Comparison of ENCODE assay signal across 9 cellular contexts in the genomic region with DNA sequence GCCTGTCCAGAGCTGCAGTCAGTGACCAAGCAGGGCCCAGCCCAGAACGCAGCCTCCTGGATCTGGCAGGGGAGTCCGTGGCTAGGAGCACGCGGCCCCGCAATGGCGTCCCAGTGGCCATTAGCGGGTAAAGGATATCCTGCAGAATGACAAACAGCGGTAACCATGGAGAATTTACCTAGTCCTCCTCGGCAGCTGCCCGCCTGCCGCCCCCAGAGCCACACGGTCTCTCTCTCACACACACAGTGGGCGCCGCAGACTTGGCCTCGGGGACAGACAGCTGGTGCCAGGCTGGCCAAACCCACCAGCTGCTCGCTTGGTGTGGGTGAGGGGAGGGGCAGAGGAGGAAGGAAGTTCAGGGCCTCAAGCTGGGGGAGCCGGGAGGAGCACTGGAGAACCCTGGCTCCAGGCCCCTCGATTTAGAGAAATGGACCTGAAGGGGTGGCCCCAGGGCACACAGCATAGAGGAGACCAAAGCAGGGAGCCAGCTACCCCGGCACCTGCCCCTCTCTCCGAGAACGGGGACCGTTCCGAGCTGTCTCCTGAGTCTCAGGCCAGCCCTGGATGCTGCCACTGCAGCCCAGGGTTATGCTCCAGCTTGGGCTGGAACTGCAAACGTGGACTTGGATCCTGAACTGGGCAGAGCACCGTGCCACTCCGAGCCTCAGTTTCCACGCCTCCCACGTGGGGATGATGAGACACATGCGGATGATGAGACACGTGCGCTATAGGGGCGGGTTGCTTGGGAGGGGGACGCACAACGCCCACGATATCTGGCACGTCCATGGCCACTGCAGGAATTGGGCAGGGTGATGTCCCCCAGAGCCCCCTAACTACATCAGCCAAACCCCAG. TPM values are rescaled to one million over a fixed set of nuclear protein-coding genes. Genes with fewer than 3 reads are reported as not detected.
A peak's percentile ranks its signal among the peaks of the same experiment; 100 is the strongest.
DNase-seq lines count a peak whose midpoint lies in the region; ATAC-seq and TF ChIP-seq lines count a peak whose summit lies in the region.
"Had no signal": no experiment of that assay in that cellular context is flagged by ENCODE, and none has a peak within 500 bp of the region (broad histone marks: within the 10 kb centered on the region; RNA-seq: fewer than 3 reads in every experiment).

No MANE protein-coding gene starts in this region.

- no peaks in the 10 kb centered on the region for H3K9me2 ChIP-seq in GM23248 (ENCODE audit: insufficient read depth)

- ATAC-seq in WTC11 (no peak), HG03439 (IDR thresholded peaks at IDR 0.05; ENCODE audit: unreplicated experiment) (no peak)
- peak in 1 of 2 donors; percentile 10 for ATAC-seq in stimulated activated naive B cell treated with anti-CD40 and anti-IgM and Interleukin-4, amounts not matched to agents 10 μg/mL and 1 μg/mL and 100 μg/mL, for 72 hours (replicated peaks)

- H3K36me3 ChIP-seq in iPS-20b (ENCODE audit: insufficient read depth, low read depth, low read length) (peaks cover 49% of the 10 kb centered on the region), GM23248 (ENCODE audit: low read depth) (0 out of 2 replicates have a peak, but pooled peaks cover 6% of the 10 kb centered on the region)

- H3K27ac ChIP-seq in iPS-20b (ENCODE audit: low read length) (peak overlapping the region; percentile 95), GM23248 (no peak overlapping the region)

- POLR2A ChIA-PET in WTC11 (lab: Charles Lee), result interaction anchor here (1.9 to 2.7 kb wide), 2 partner anchors 36 to 97 kb away, joined by 7 to 15 read pairs; partner anchors contain the start of genes MPHOSPH9 and MTRFR

- peaks cover 81% of the 10 kb centered on the region for H3K79me2 ChIP-seq in GM23248 (ENCODE audit: insufficient read depth)

- CTCF ChIA-PET in WTC11 (lab: Charles Lee), result interaction anchor here (0.6 to 2.6 kb wide), 6 partner anchors 13 to 475 kb away, joined by 3 to 15 read pairs (median 3); partner anchors contain the start of genes MPHOSPH9 and MTRFR

- in situ Hi-C loops in GM23248 (cut with MboI), result no loop called here

- H3K9me3 ChIP-seq in iPS-20b (ENCODE audit: insufficient read depth, low read depth, low read length) (no peaks in the 10 kb centered on the region), GM23248 (ENCODE audit: low read depth) (no peaks in the 10 kb centered on the region)

- H3F3A ChIP-seq in GM23248 (ENCODE audit: insufficient read depth), result no peaks in the 10 kb centered on the region; the same call in 1 of the 2 replicates

- peaks cover 20% of the 10 kb centered on the region for H3K4me1 Mint-ChIP-seq in activated naive CD4-positive, alpha-beta T cell treated with anti-CD3 and anti-CD28 coated beads, Interleukin-2, amount 50 U/mL, for 24 hours
- peaks cover 35% of the 10 kb centered on the region for H3K4me1 Mint-ChIP-seq in WTC11
- peaks cover 23 to 54% of the 10 kb centered on the region in 2 donors for H3K4me1 Mint-ChIP-seq in stimulated activated naive B cell treated with anti-CD40 and anti-IgM and Interleukin-4, amounts not matched to agents 10 μg/mL and 1 μg/mL and 100 μg/mL, for 72 hours

- H3K4me2 ChIP-seq in GM23248 (ENCODE audit: unreplicated experiment), result no peak overlapping the region

- no peaks in the 10 kb centered on the region for H3K36me3 Mint-ChIP-seq in activated naive CD4-positive, alpha-beta T cell treated with anti-CD3 and anti-CD28 coated beads, Interleukin-2, amount 50 U/mL, for 24 hours
- peaks cover 20% of the 10 kb centered on the region for H3K36me3 Mint-ChIP-seq in WTC11
- H3K36me3 Mint-ChIP-seq in stimulated activated naive B cell treated with anti-CD40 and anti-IgM and Interleukin-4, amounts not matched to agents 10 μg/mL and 1 μg/mL and 100 μg/mL, for 72 hours, result peaks cover 15 to 26% of the 10 kb centered on the region in 2 donors

- H4K20me1 ChIP-seq in GM23248 (ENCODE audit: insufficient read depth), result no peaks in the 10 kb centered on the region

- WGBS in GM23248 (ENCODE audit: low coverage in 1 of 2, low lambda C conversion rate in 2 of 2, missing lambda C conversion rate in 2 of 2), 2 experiments, result 63 to 66% methylated on average over 35 to 36 of the region's 36 CpGs

- no peak for TF ChIP-seq CTCF in WTC11 (IDR thresholded peaks at IDR 0.05)

- H3K4me3 Mint-ChIP-seq in activated naive CD4-positive, alpha-beta T cell treated with anti-CD3 and anti-CD28 coated beads, Interleukin-2, amount 50 U/mL, for 24 hours, result peak overlapping the region; percentile 84
- H3K4me3 Mint-ChIP-seq in WTC11, result peak overlapping the region; percentile 31; the same call in 1 of the 2 replicates
- peak overlapping the region; percentile 47 to 69 for H3K4me3 Mint-ChIP-seq in stimulated activated naive B cell treated with anti-CD40 and anti-IgM and Interleukin-4, amounts not matched to agents 10 μg/mL and 1 μg/mL and 100 μg/mL, for 72 hours

- H3K9me3 Mint-ChIP-seq in activated naive CD4-positive, alpha-beta T cell treated with anti-CD3 and anti-CD28 coated beads, Interleukin-2, amount 50 U/mL, for 24 hours, result no peaks in the 10 kb centered on the region
- H3K9me3 Mint-ChIP-seq in WTC11, result no peaks in the 10 kb centered on the region
- no peaks in the 10 kb centered on the region for H3K9me3 Mint-ChIP-seq in stimulated activated naive B cell treated with anti-CD40 and anti-IgM and Interleukin-4, amounts not matched to agents 10 μg/mL and 1 μg/mL and 100 μg/mL, for 72 hours

- no peaks in the 10 kb centered on the region for H3K27me3 ChIP-seq in iPS-20b (ENCODE audit: insufficient read depth, low read length)
- H3K27me3 ChIP-seq in GM23248 (replicated peaks; ENCODE audit: insufficient read depth), result no peaks in the 10 kb centered on the region

- H2AFZ ChIP-seq in GM23248, result no peak overlapping the region

- no peak overlapping the region for H3K27ac Mint-ChIP-seq in activated naive CD4-positive, alpha-beta T cell treated with anti-CD3 and anti-CD28 coated beads, Interleukin-2, amount 50 U/mL, for 24 hours
- H3K27ac Mint-ChIP-seq in WTC11, result peak overlapping the region; percentile 79
- H3K27ac Mint-ChIP-seq in stimulated activated naive B cell treated with anti-CD40 and anti-IgM and Interleukin-4, amounts not matched to agents 10 μg/mL and 1 μg/mL and 100 μg/mL, for 72 hours, result peak overlapping the region; percentile 70

- no peaks in the 10 kb centered on the region for H3K27me3 Mint-ChIP-seq in activated naive CD4-positive, alpha-beta T cell treated with anti-CD3 and anti-CD28 coated beads, Interleukin-2, amount 50 U/mL, for 24 hours
- H3K27me3 Mint-ChIP-seq in WTC11 (ENCODE audit: low read depth), result no peaks in the 10 kb centered on the region
- no peaks in the 10 kb centered on the region for H3K27me3 Mint-ChIP-seq in stimulated activated naive B cell treated with anti-CD40 and anti-IgM and Interleukin-4, amounts not matched to agents 10 μg/mL and 1 μg/mL and 100 μg/mL, for 72 hours

- no peak for DNase-seq in activated naive CD4-positive, alpha-beta T cell treated with anti-CD3 and anti-CD28 coated beads, Interleukin-2, amount 50 U/mL, for 16 hours
- DNase-seq in WTC11 (ENCODE audit: low spot score) (no peak), GM23248 (no peak)
- DNase-seq in stimulated activated naive B cell treated with anti-CD40 and anti-IgM and Interleukin-4, amounts not matched to agents 10 μg/mL and 1 μg/mL and 100 μg/mL, for 72 hours, result no peak
- DNase-seq in activated CD4-positive, CD25-positive, alpha-beta regulatory T cell treated with anti-CD3 and anti-CD28 coated beads, Interleukin-2, amount 50 U/mL, for 72 hours, result no peak

- peak overlapping the region; percentile 100; the same call in 1 of the 2 replicates for H3K9ac ChIP-seq in iPS-20b (ENCODE audit: low read depth, low read length)
- no peak overlapping the region for H3K9ac ChIP-seq in GM23248
- H3K9ac ChIP-seq: parathyroid adenoma had no signal

- H3K4me3 ChIP-seq in iPS-20b (ENCODE audit: low read length) (no peak overlapping the region), GM23248 (no peak overlapping the region)

- H3K4me1 ChIP-seq in iPS-20b (ENCODE audit: insufficient read depth, low read length) (peaks cover 14% of the 10 kb centered on the region; the same call in 1 of the 2 replicates), GM23248 (ENCODE audit: insufficient read depth) (peaks cover 11% of the 10 kb centered on the region; the same call in 1 of the 2 replicates)

TF ChIP-seq in WTC11, 78 proteins besides CTCF, POLR2A, EP300 and RAD21 (continues in another document):
- TF ChIP-seq ATF6 (CRISPR knock-in tag; IDR thresholded peaks at IDR 0.05) (no peak), ZNF263 (CRISPR knock-in tag; IDR thresholded peaks at IDR 0.05; ENCODE audit: low read depth) (no peak), RORB (CRISPR knock-in tag; IDR thresholded peaks at IDR 0.05) (no peak)

RNA-seq across cellular contexts. Expression of gene CDK2AP1, which starts 3.4 kb away (rescaled TPM):
- total RNA-seq in WTC11 (2021), result 138 to 151 TPM (median 142 TPM) in 3 replicates
- total RNA-seq in GM23248 (2014; rRNA removed; shearing (Covaris generic)), result 425 and 481 TPM in 2 replicates
- 91.0 and 95.0 TPM in 2 replicates for polyA plus RNA-seq in GM23248 (2016; fragmentation: Nextera tagmentation; extraction: Ambion mirVana)

RNA-seq across cellular contexts. Expression of gene MTRFR, which starts 35.0 kb away (rescaled TPM):
- total RNA-seq in WTC11 (2021), result 14.0 to 15.7 TPM (median 14.7 TPM) in 3 replicates
- 3.7 and 7.5 TPM in 2 replicates for total RNA-seq in GM23248 (2014; rRNA removed; shearing (Covaris generic))
- 21.3 and 22.9 TPM in 2 replicates for polyA plus RNA-seq in GM23248 (2016; fragmentation: Nextera tagmentation; extraction: Ambion mirVana)

RNA-seq across cellular contexts. Expression of gene MPHOSPH9, which starts 35.3 kb away (rescaled TPM):
- 47.5 to 59.0 TPM (median 52.8 TPM) in 3 replicates for total RNA-seq in WTC11 (2021)
- 26.6 and 51.6 TPM in 2 replicates for total RNA-seq in GM23248 (2014; rRNA removed; shearing (Covaris generic))
- polyA plus RNA-seq in GM23248 (2016; fragmentation: Nextera tagmentation; extraction: Ambion mirVana), result 11.3 and 18.0 TPM in 2 replicates

Comparison
In these comparisons a context has a peak if more than half of its experiments do, and no peak if none do; other contexts are left out.
1. H3K4me3 Mint-ChIP-seq: peak in every context shown above with its lines; median percentile 84 in activated naive CD4-positive, alpha-beta T cell treated with anti-CD3 and anti-CD28 coated beads, Interleukin-2, amount 50 U/mL, for 24 hours; 58 in stimulated activated naive B cell treated with anti-CD40 and anti-IgM and Interleukin-4, amounts not matched to agents 10 μg/mL and 1 μg/mL and 100 μg/mL, for 72 hours; 31 in WTC11.